Comparison of ENCODE assay signal across 33 cellular contexts in the genomic region with DNA sequence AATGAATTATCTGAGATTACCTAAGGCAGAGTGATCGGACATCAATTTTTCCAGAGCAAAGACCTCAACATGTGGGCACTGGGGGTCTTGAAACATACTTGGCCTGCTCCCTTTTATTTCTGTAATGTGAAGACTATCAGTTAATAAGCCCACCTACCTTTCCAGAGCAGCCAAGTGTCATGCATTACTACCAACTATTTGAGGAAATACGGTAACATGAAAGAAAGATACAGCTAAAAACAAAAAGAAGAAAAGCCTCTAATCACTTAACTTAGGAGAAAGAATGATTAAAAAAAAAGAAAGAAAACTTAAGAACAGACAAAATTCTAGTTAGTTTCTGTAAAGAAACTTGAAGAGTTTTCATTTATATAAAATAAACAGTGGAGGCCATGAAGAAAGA.
"Had no signal": no experiment of that assay in that cellular context is flagged by ENCODE, and none has a peak within 500 bp of the region (broad histone marks: within the 10 kb centered on the region; RNA-seq: fewer than 3 reads in every experiment).

No MANE protein-coding gene starts in this region.

- H3K9me3 Mint-ChIP-seq: activated CD8-positive, alpha-beta T cell treated with anti-CD3 and anti-CD28 coated beads for 36 hours; activated T-cell treated with anti-CD3 and anti-CD28 coated beads, Interleukin-2, amount 50 U/mL, for 4 hours; activated T-helper 17 cell treated with anti-CD3 and anti-CD28 coated beads, Interleukin-2, amount 50 U/mL, for 72 hours; dendritic cell treated with granulocyte-macrophage colony-stimulating factor and Interleukin-4, amounts not matched to agents 40 ng/mL and 50 ng/mL, for 4 days; natural killer cell; neural progenitor cell had no signal

- H3K36me3 Mint-ChIP-seq: natural killer cell, neural progenitor cell had no signal

- ATAC-seq: activated CD8-positive, alpha-beta T cell treated with anti-CD3 and anti-CD28 coated beads for 36 hours; activated T-cell treated with anti-CD3 and anti-CD28 coated beads, Interleukin-2, amount 50 U/mL, for 4 hours; activated T-helper 17 cell treated with anti-CD3 and anti-CD28 coated beads, Interleukin-2, amount 50 U/mL, for 72 hours; esophagus mucosa; heart left ventricle; left lung; lower lobe of right lung; natural killer cell; psoas muscle; stimulated activated naive CD8-positive, alpha-beta T cell treated with anti-CD3 and anti-CD28 coated beads, Interleukin-15, Interleukin-2, amounts not matched to agents 100 U/mL and 50 U/mL, for 24 hours; T-helper 17 cell had no signal

- H3K4me2 ChIP-seq: neural progenitor cell, smooth muscle cell had no signal

- H3K27me3 ChIP-seq: breast epithelium, heart left ventricle, left lung, neural progenitor cell had no signal

- H3K4me3 ChIP-seq: breast epithelium, heart left ventricle, left lung, lower lobe of right lung, neural progenitor cell, psoas muscle, smooth muscle cell, thoracic aorta had no signal

- DNase-seq: activated CD4-positive, alpha-beta T cell treated with anti-CD3 and anti-CD28 coated beads, Interleukin-2, amount 50 U/mL, for 1 hour; activated CD8-positive, alpha-beta T cell treated with anti-CD3 and anti-CD28 coated beads for 36 hours; activated gamma-delta T cell treated with Interleukin-2 at 50 U/mL for 16 hours; activated naive CD4-positive, alpha-beta T cell treated with anti-CD3 and anti-CD28 coated beads, Interleukin-2, amount 50 U/mL, for 16 hours; activated T-cell treated with anti-CD3 and anti-CD28 coated beads, Interleukin-2, amount 50 U/mL, for 4 hours; amniotic stem cell; central memory CD4-positive, alpha-beta T cell; endodermal cell; foreskin fibroblast; heart left ventricle; hypothalamus; left lung; lower lobe of right lung; mesenchymal stem cell; natural killer cell; occipital lobe; psoas muscle; stimulated activated CD4-positive, alpha-beta T cell treated with anti-CD3 and anti-CD28 coated beads, Interleukin-15, amount 100 ng/mL, for 24 hours; stimulated activated naive CD8-positive, alpha-beta T cell treated with anti-CD3 and anti-CD28 coated beads, Interleukin-15, Interleukin-2, amounts not matched to agents 100 U/mL and 50 U/mL, for 24 hours; T-helper 17 cell; T1000; trophoblast cell; WERI-Rb-1 had no signal

- H3K27ac ChIP-seq: breast epithelium, heart left ventricle, lower lobe of right lung, neural progenitor cell, parathyroid adenoma, psoas muscle, WERI-Rb-1 had no signal

- H3K4me1 ChIP-seq: breast epithelium, heart left ventricle, left lung, neural progenitor cell, parathyroid adenoma, psoas muscle had no signal

- H3K36me3 ChIP-seq: breast epithelium, heart left ventricle, left lung, lower lobe of right lung, neural progenitor cell, thoracic aorta, WERI-Rb-1 had no signal

- H3K9me3 ChIP-seq: breast epithelium, heart left ventricle, left lung, lower lobe of right lung, psoas muscle, thoracic aorta had no signal

- H3K27me3 Mint-ChIP-seq: activated CD8-positive, alpha-beta T cell treated with anti-CD3 and anti-CD28 coated beads for 36 hours; activated T-helper 17 cell treated with anti-CD3 and anti-CD28 coated beads, Interleukin-2, amount 50 U/mL, for 72 hours; dendritic cell treated with granulocyte-macrophage colony-stimulating factor and Interleukin-4, amounts not matched to agents 40 ng/mL and 50 ng/mL, for 4 days had no signal

- H3K4me3 Mint-ChIP-seq: activated CD8-positive, alpha-beta T cell treated with anti-CD3 and anti-CD28 coated beads for 36 hours; activated T-cell treated with anti-CD3 and anti-CD28 coated beads, Interleukin-2, amount 50 U/mL, for 4 hours; activated T-helper 17 cell treated with anti-CD3 and anti-CD28 coated beads, Interleukin-2, amount 50 U/mL, for 72 hours; dendritic cell treated with granulocyte-macrophage colony-stimulating factor and Interleukin-4, amounts not matched to agents 40 ng/mL and 50 ng/mL, for 4 days; endodermal cell; natural killer cell; neural progenitor cell; T-helper 17 cell had no signal

- FAIRE-seq: islet of Langerhans, urothelium cell line had no signal

- H3K9ac ChIP-seq: neural progenitor cell, parathyroid adenoma had no signal

- H3K4me1 Mint-ChIP-seq: activated T-helper 17 cell treated with anti-CD3 and anti-CD28 coated beads, Interleukin-2, amount 50 U/mL, for 72 hours; natural killer cell; neural progenitor cell; T-helper 17 cell had no signal

- H3K27ac Mint-ChIP-seq: activated CD8-positive, alpha-beta T cell treated with anti-CD3 and anti-CD28 coated beads for 36 hours; activated T-helper 17 cell treated with anti-CD3 and anti-CD28 coated beads, Interleukin-2, amount 50 U/mL, for 72 hours; dendritic cell treated with granulocyte-macrophage colony-stimulating factor and Interleukin-4, amounts not matched to agents 40 ng/mL and 50 ng/mL, for 4 days; endodermal cell; natural killer cell; neural progenitor cell; T-helper 17 cell had no signal
